In genomic region chr15:45489690-45490238, GRCh38 we compare ENCODE assay signal across 29 cellular contexts.
"Had no signal": no experiment of that assay in that cellular context is flagged by ENCODE, and none has a peak within 500 bp of the region (broad histone marks: within the 10 kb centered on the region; RNA-seq: fewer than 3 reads in every experiment).

No MANE protein-coding gene starts in this region.

- H3K27ac Mint-ChIP-seq: natural killer cell; nephron; neural progenitor cell; progenitor cell of endocrine pancreas; stimulated activated effector memory CD8-positive, alpha-beta T cell treated with anti-CD3 and anti-CD28 coated beads, Interleukin-12 subunit alpha, Interleukin-12 subunit beta, amount 100 ng/mL, for 72 hours; stimulated activated naive CD8-positive, alpha-beta T cell treated with anti-CD3 and anti-CD28 coated beads, Interleukin-15, amount 100 ng/mL, for 72 hours had no signal

- H3K4me1 Mint-ChIP-seq: naive thymus-derived CD4-positive, alpha-beta T cell; natural killer cell; nephron; neural progenitor cell; stimulated activated effector memory CD8-positive, alpha-beta T cell treated with anti-CD3 and anti-CD28 coated beads, Interleukin-12 subunit alpha, Interleukin-12 subunit beta, amount 100 ng/mL, for 72 hours; stimulated activated naive CD8-positive, alpha-beta T cell treated with anti-CD3 and anti-CD28 coated beads, Interleukin-15, amount 100 ng/mL, for 72 hours had no signal

- H3K27ac ChIP-seq: neural progenitor cell, ovary, parathyroid adenoma, psoas muscle, skin epidermis, suprapubic skin, thoracic aorta, tibial artery, transverse colon, upper lobe of right lung, uterus had no signal

- DNase-seq: naive thymus-derived CD4-positive, alpha-beta T cell; natural killer cell; occipital lobe; ovary; posterior cingulate gyrus; psoas muscle; right cardiac atrium; stimulated activated CD4-positive, alpha-beta T cell treated with anti-CD3 and anti-CD28 coated beads, Interleukin-15, amount 100 ng/mL, for 24 hours; stimulated activated CD4-positive, alpha-beta T cell treated with anti-CD3 and anti-CD28 coated beads, Interleukin-2, amount 100 ng/mL, for 24 hours; stimulated activated CD4-positive, alpha-beta T cell treated with anti-CD3 and anti-CD28 coated beads, Interleukin-2, amount 100 ng/mL, for 48 hours; stimulated activated CD4-positive, alpha-beta T cell treated with anti-CD3 and anti-CD28 coated beads, Interleukin-4, amount 100 ng/mL, for 24 hours; stimulated activated naive CD4-positive, alpha-beta T cell; stimulated activated naive CD8-positive, alpha-beta T cell treated with anti-CD3 and anti-CD28 coated beads, Interleukin-15, amount 100 ng/mL, for 72 hours; stimulated activated naive CD8-positive, alpha-beta T cell treated with anti-CD3 and anti-CD28 coated beads, Interleukin-15, Interleukin-2, amounts not matched to agents 100 U/mL and 50 U/mL, for 24 hours; substantia nigra; tibial artery; transverse colon; upper lobe of right lung; uterus had no signal

- H3K9me3 ChIP-seq: ovary, psoas muscle, suprapubic skin, thoracic aorta, tibial artery, transverse colon, upper lobe of right lung, uterus had no signal

- H3K9ac ChIP-seq: neural progenitor cell, parathyroid adenoma had no signal

- H3K4me3 ChIP-seq: neural progenitor cell, ovary, psoas muscle, skin epidermis, suprapubic skin, thoracic aorta, tibial artery, transverse colon, upper lobe of right lung, uterus had no signal

- H3K9me3 Mint-ChIP-seq: naive thymus-derived CD4-positive, alpha-beta T cell; natural killer cell; nephron; neural progenitor cell; stimulated activated effector memory CD8-positive, alpha-beta T cell treated with anti-CD3 and anti-CD28 coated beads, Interleukin-12 subunit alpha, Interleukin-12 subunit beta, amount 100 ng/mL, for 72 hours; stimulated activated naive CD8-positive, alpha-beta T cell treated with anti-CD3 and anti-CD28 coated beads, Interleukin-15, amount 100 ng/mL, for 72 hours; type B pancreatic cell had no signal

- H3K36me3 Mint-ChIP-seq: natural killer cell; neural progenitor cell; stimulated activated effector memory CD8-positive, alpha-beta T cell treated with anti-CD3 and anti-CD28 coated beads, Interleukin-12 subunit alpha, Interleukin-12 subunit beta, amount 100 ng/mL, for 72 hours; type B pancreatic cell had no signal

- H3K27me3 ChIP-seq: ovary, suprapubic skin, tibial artery, transverse colon, upper lobe of right lung, uterus had no signal

- H3K4me3 Mint-ChIP-seq: naive thymus-derived CD4-positive, alpha-beta T cell; natural killer cell; nephron; neural progenitor cell; stimulated activated effector memory CD8-positive, alpha-beta T cell treated with anti-CD3 and anti-CD28 coated beads, Interleukin-12 subunit alpha, Interleukin-12 subunit beta, amount 100 ng/mL, for 72 hours; stimulated activated naive CD8-positive, alpha-beta T cell treated with anti-CD3 and anti-CD28 coated beads, Interleukin-15, amount 100 ng/mL, for 72 hours; type B pancreatic cell had no signal

- ATAC-seq: naive thymus-derived CD4-positive, alpha-beta T cell; natural killer cell; psoas muscle; right cardiac atrium; sciatic nerve; stimulated activated effector memory CD8-positive, alpha-beta T cell treated with anti-CD3 and anti-CD28 coated beads, Interleukin-12 subunit alpha, Interleukin-12 subunit beta, amount 100 ng/mL, for 72 hours; stimulated activated naive CD8-positive, alpha-beta T cell treated with anti-CD3 and anti-CD28 coated beads, Interleukin-15, amount 100 ng/mL, for 72 hours; stimulated activated naive CD8-positive, alpha-beta T cell treated with anti-CD3 and anti-CD28 coated beads, Interleukin-15, Interleukin-2, amounts not matched to agents 100 U/mL and 50 U/mL, for 24 hours; upper lobe of right lung had no signal

- H3K36me3 ChIP-seq: neural progenitor cell, ovary, uterus had no signal

- H3K4me2 ChIP-seq: neural progenitor cell had no signal

- H3K27me3 Mint-ChIP-seq: naive thymus-derived CD4-positive, alpha-beta T cell; progenitor cell of endocrine pancreas; stimulated activated naive CD8-positive, alpha-beta T cell treated with anti-CD3 and anti-CD28 coated beads, Interleukin-15, amount 100 ng/mL, for 72 hours; type B pancreatic cell had no signal

- H3K79me2 ChIP-seq: parathyroid adenoma had no signal

- H3K4me1 ChIP-seq: neural progenitor cell, parathyroid adenoma, psoas muscle, suprapubic skin, tibial artery, transverse colon, upper lobe of right lung, uterus had no signal

- H2AFZ ChIP-seq: neural progenitor cell, parathyroid adenoma had no signal
